ENCODE assay signal across 1 cellular context in genomic region chr6:14995966-14996602, GRCh38.
TF ChIP-seq lines count a peak whose summit lies in the region.

No MANE protein-coding gene starts in this region.

TF ChIP-seq in IMR-90, 13 proteins besides CTCF, POLR2A, EP300 and RAD21:
- TF ChIP-seq NFE2L2 (IDR thresholded peaks at IDR 0.05; ENCODE audit: low read depth, low read length) (no peak), MAFK (IDR thresholded peaks at IDR 0.05; ENCODE audit: low read depth, low read length) (no peak)
